25 cellular contexts compared by ENCODE assay signal in genomic region chr16:68375801-68376536, GRCh38.
"Had no signal": no experiment of that assay in that cellular context is flagged by ENCODE, and none has a peak within 500 bp of the region (broad histone marks: within the 10 kb centered on the region; RNA-seq: fewer than 3 reads in every experiment).

No MANE protein-coding gene starts in this region.

- ATAC-seq: foreskin keratinocyte, heart right ventricle, left lobe of liver, lower lobe of right lung, natural killer cell, right lobe of liver had no signal

- H3K27ac Mint-ChIP-seq: activated CD4-positive, alpha-beta memory T cell treated with anti-CD3 and anti-CD28 coated beads for 36 hours; activated CD4-positive, alpha-beta T cell treated with anti-CD3 and anti-CD28 coated beads, Interleukin-2, amount 10 ng/mL, durations not matched to agents 24 days and 14 days; activated naive CD4-positive, alpha-beta T cell treated with anti-CD3 and anti-CD28 coated beads for 36 hours; activated naive CD8-positive, alpha-beta T cell treated with anti-CD3 and anti-CD28 coated beads for 36 hours; activated T-helper 1 cell treated with anti-CD3 and anti-CD28 coated beads, Interleukin-12 subunit alpha, Interleukin-12 subunit beta, Interleukin-2, Interleukin-4 antibody, amounts not matched to agents 30 ng/mL and 10 ng/mL and 1 ng/mL, durations not matched to agents 14 hours and 24 hours and 36 hours; dendritic cell treated with granulocyte-macrophage colony-stimulating factor and Interleukin-4, amounts not matched to agents 40 ng/mL and 50 ng/mL, for 4 days; endodermal cell; natural killer cell; T-helper 1 cell treated with Interleukin-12 subunit alpha and Interleukin-12 subunit beta and Interleukin-4 antibody, amounts not matched to agents 30 μg/mL and 1 μg/mL, for 36 hours had no signal

- H3K4me3 ChIP-seq: esophagus muscularis mucosa, heart right ventricle, lower lobe of right lung, right lobe of liver, tibial nerve had no signal

- H3K36me3 ChIP-seq: esophagus muscularis mucosa, heart right ventricle, lower lobe of right lung, right lobe of liver, tibial nerve had no signal

- H3K4me1 ChIP-seq: esophagus muscularis mucosa, foreskin keratinocyte, heart right ventricle, lower lobe of right lung, right lobe of liver, tibial nerve had no signal

- H3K27ac ChIP-seq: esophagus muscularis mucosa, foreskin keratinocyte, heart right ventricle, lower lobe of right lung, right lobe of liver, tibial nerve had no signal

- H3K9me3 Mint-ChIP-seq: activated CD4-positive, alpha-beta memory T cell treated with anti-CD3 and anti-CD28 coated beads for 36 hours; activated CD4-positive, alpha-beta T cell treated with anti-CD3 and anti-CD28 coated beads, Interleukin-2, amount 10 ng/mL, durations not matched to agents 24 days and 14 days; activated naive CD4-positive, alpha-beta T cell treated with anti-CD3 and anti-CD28 coated beads for 36 hours; activated naive CD8-positive, alpha-beta T cell treated with anti-CD3 and anti-CD28 coated beads for 36 hours; activated T-helper 1 cell treated with anti-CD3 and anti-CD28 coated beads, Interleukin-12 subunit alpha, Interleukin-12 subunit beta, Interleukin-2, Interleukin-4 antibody, amounts not matched to agents 30 ng/mL and 10 ng/mL and 1 ng/mL, durations not matched to agents 14 hours and 24 hours and 36 hours; dendritic cell treated with granulocyte-macrophage colony-stimulating factor and Interleukin-4, amounts not matched to agents 40 ng/mL and 50 ng/mL, for 4 days; endodermal cell; natural killer cell; T-helper 1 cell treated with Interleukin-12 subunit alpha and Interleukin-12 subunit beta and Interleukin-4 antibody, amounts not matched to agents 30 μg/mL and 1 μg/mL, for 36 hours had no signal

- H3K27me3 Mint-ChIP-seq: activated CD4-positive, alpha-beta memory T cell treated with anti-CD3 and anti-CD28 coated beads for 36 hours had no signal

- H3K4me3 Mint-ChIP-seq: activated CD4-positive, alpha-beta memory T cell treated with anti-CD3 and anti-CD28 coated beads for 36 hours; activated CD4-positive, alpha-beta T cell treated with anti-CD3 and anti-CD28 coated beads, Interleukin-2, amount 10 ng/mL, durations not matched to agents 24 days and 14 days; activated naive CD4-positive, alpha-beta T cell treated with anti-CD3 and anti-CD28 coated beads for 36 hours; activated naive CD8-positive, alpha-beta T cell treated with anti-CD3 and anti-CD28 coated beads for 36 hours; activated T-helper 1 cell treated with anti-CD3 and anti-CD28 coated beads, Interleukin-12 subunit alpha, Interleukin-12 subunit beta, Interleukin-2, Interleukin-4 antibody, amounts not matched to agents 30 ng/mL and 10 ng/mL and 1 ng/mL, durations not matched to agents 14 hours and 24 hours and 36 hours; dendritic cell treated with granulocyte-macrophage colony-stimulating factor and Interleukin-4, amounts not matched to agents 40 ng/mL and 50 ng/mL, for 4 days; endodermal cell; natural killer cell; T-helper 1 cell treated with Interleukin-12 subunit alpha and Interleukin-12 subunit beta and Interleukin-4 antibody, amounts not matched to agents 30 μg/mL and 1 μg/mL, for 36 hours had no signal

- DNase-seq: activated CD4-positive, alpha-beta memory T cell treated with anti-CD3 and anti-CD28 coated beads for 36 hours; activated CD4-positive, alpha-beta T cell treated with anti-CD3 and anti-CD28 coated beads, Interleukin-2, amount 10 ng/mL, durations not matched to agents 24 days and 14 days; activated CD4-positive, CD25-positive, alpha-beta regulatory T cell treated with anti-CD3 and anti-CD28 coated beads, Interleukin-2, amount 50 U/mL, for 72 hours; activated CD8-positive, alpha-beta memory T cell treated with anti-CD3 and anti-CD28 coated beads, Interleukin-2, amount 50 U/mL, for 4 hours; activated effector memory CD4-positive, alpha-beta T cell treated with anti-CD3 and anti-CD28 coated beads, Interleukin-2, amount 50 U/mL, for 16 hours; activated naive CD4-positive, alpha-beta T cell treated with anti-CD3 and anti-CD28 coated beads for 36 hours; activated naive CD8-positive, alpha-beta T cell treated with anti-CD3 and anti-CD28 coated beads for 36 hours; activated T-cell treated with anti-CD3 and anti-CD28 coated beads, Interleukin-2, amount 50 U/mL, for 1 hour; amniotic stem cell; foreskin keratinocyte; heart right ventricle; kidney glomerular epithelial cell; lower lobe of right lung; natural killer cell; right lobe of liver; stimulated activated CD4-positive, alpha-beta T cell treated with anti-CD3 and anti-CD28 coated beads, Interleukin-2, amount 100 ng/mL, for 48 hours; stimulated activated naive CD4-positive, alpha-beta T cell treated with Interleukin-2 at 50 U/mL for 16 hours; T-helper 9 cell had no signal

- H3K9me3 ChIP-seq: esophagus muscularis mucosa, heart right ventricle, lower lobe of right lung, right lobe of liver, tibial nerve had no signal

- H3K36me3 Mint-ChIP-seq: activated CD4-positive, alpha-beta memory T cell treated with anti-CD3 and anti-CD28 coated beads for 36 hours; activated naive CD8-positive, alpha-beta T cell treated with anti-CD3 and anti-CD28 coated beads for 36 hours; natural killer cell had no signal

- H3K27me3 ChIP-seq: esophagus muscularis mucosa, heart right ventricle, right lobe of liver, tibial nerve had no signal
